Comparison of ENCODE assay signal across 8 cellular contexts in the genomic region with DNA sequence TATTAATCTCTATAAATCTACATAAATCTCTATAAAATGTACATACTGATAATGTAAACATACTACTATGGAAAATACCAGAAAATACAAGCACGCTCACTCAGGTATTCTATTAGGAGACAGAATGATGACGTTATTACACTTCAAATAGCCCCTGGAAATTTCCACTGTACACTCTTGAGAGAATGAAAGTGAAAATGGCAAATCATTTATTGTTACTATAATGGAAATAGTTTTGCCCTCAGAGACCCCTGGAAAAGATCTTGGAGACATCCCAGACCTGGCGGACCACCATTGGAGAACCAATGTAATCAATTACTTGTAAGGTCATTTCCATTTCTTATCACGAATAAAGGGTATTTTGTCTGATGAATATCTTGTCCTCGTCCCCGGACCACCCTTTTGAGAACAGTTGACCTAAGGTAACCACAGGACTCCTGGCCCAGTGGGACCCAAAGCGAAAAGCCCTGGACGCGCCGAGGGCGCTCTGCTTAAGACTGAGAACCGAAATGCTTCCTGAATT. TPM values are rescaled to one million over a fixed set of nuclear protein-coding genes. Genes with fewer than 3 reads are reported as not detected.
DNase-seq lines count a peak whose midpoint lies in the region; ATAC-seq, FAIRE-seq and TF ChIP-seq lines count a peak whose summit lies in the region.

No MANE protein-coding gene starts in this region.

- peak overlapping the region; percentile 82 for H3K4me3 Mint-ChIP-seq in memory B cell

- peak overlapping the region; percentile 53 for H3K27ac Mint-ChIP-seq in memory B cell

- peaks cover 3% of the 10 kb centered on the region for H3K79me2 ChIP-seq in mammary epithelial cell (ENCODE audit: insufficient read depth, low read length)

- H3K4me1 ChIP-seq in mammary epithelial cell (ENCODE audit: insufficient read depth, low read length): peaks cover 10% of the 10 kb centered on the region
- no peaks in the 10 kb centered on the region for H3K4me1 ChIP-seq in urinary bladder (ENCODE audit: insufficient read depth)

- no peaks in the 10 kb centered on the region for H3K9me3 ChIP-seq in mammary epithelial cell (replicated peaks; ENCODE audit: insufficient read depth, low read length)

- no peaks in the 10 kb centered on the region for H3K9me3 Mint-ChIP-seq in memory B cell

- H2AFZ ChIP-seq in mammary epithelial cell (ENCODE audit: low read depth, low read length): peak overlapping the region; percentile 92

- DNase-seq in GM12891 (ENCODE audit: insufficient read length, low spot score) (no peak), M059J (ENCODE audit: low read depth) (peak; percentile 67), mammary epithelial cell (peak; percentile 38), memory B cell (ENCODE audit: low spot score in 2 of 2) (peak in 1 of 2 donors; percentile 37), globus pallidus (ENCODE audit: low spot score) (no peak)
- DNase-seq in activated CD4-positive, alpha-beta T cell treated with anti-CD3 and anti-CD28 coated beads, Interleukin-2, amount 50 U/mL, for 48 hours: no peak

- peak overlapping the region; percentile 82 for H3K4me2 ChIP-seq in mammary epithelial cell (ENCODE audit: insufficient read depth, low read depth, low read length)

- H3K27me3 ChIP-seq in mammary epithelial cell (ENCODE audit: insufficient read depth, low read length): no peaks in the 10 kb centered on the region

- no peak for FAIRE-seq in GM12891 (lab: Jason Lieb, UNC)

- no peak for TF ChIP-seq CTCF in mammary epithelial cell (conservative IDR thresholded peaks at IDR 0.05 in 1 of 2, IDR thresholded peaks at IDR 0.05 in 1 of 2; ENCODE audit: extremely low read depth in 1 of 2, insufficient read depth in 1 of 2, low read depth in 1 of 2, low read length in 2 of 2)

- BruUV-seq in mammary epithelial cell (replicated peaks; lab: Mats Ljungman, UMichigan): TSS peak; percentile 80

- ATAC-seq in GM21576 (IDR thresholded peaks at IDR 0.05; ENCODE audit: unreplicated experiment) (peak; percentile 45), memory B cell (ENCODE audit: low read depth) (peak; percentile 57)

- intact Hi-C loops in mammary epithelial cell (cut with micrococcal nuclease): no loop called here

- H3K36me3 Mint-ChIP-seq in memory B cell: no peaks in the 10 kb centered on the region

- no peaks in the 10 kb centered on the region for H3K36me3 ChIP-seq in mammary epithelial cell (ENCODE audit: insufficient read depth, low read length)
- no peaks in the 10 kb centered on the region for H3K36me3 ChIP-seq in urinary bladder (ENCODE audit: insufficient read depth)

- CTCF ChIA-PET in mammary epithelial cell (lab: Charles Lee; ENCODE audit: low non-redundant PET): no interaction called here

- peak overlapping the region; percentile 84 for H3K9ac ChIP-seq in mammary epithelial cell (ENCODE audit: insufficient read depth, low read length)

- H3K4me3 ChIP-seq in mammary epithelial cell (replicated peaks in 1 of 3; ENCODE audit: insufficient read depth in 1 of 3, low read depth in 2 of 3, low read length in 3 of 3) (peak overlapping the region; percentile 56 to 93 (median 89)), urinary bladder (ENCODE audit: low read depth, low read length) (peak overlapping the region; percentile 52)

- TF ChIP-seq POLR2A in GM12891 (IDR thresholded peaks at IDR 0.05; ENCODE audit: low read depth, low read length): peak; percentile 63

- WGBS in mammary epithelial cell (ENCODE audit: low coverage, missing lambda C conversion rate): 3% methylated on average over 12 of the region's 12 CpGs
- WGBS in urinary bladder: 10% methylated on average over 12 of the region's 12 CpGs

- H3K27ac ChIP-seq in mammary epithelial cell (ENCODE audit: insufficient read depth, low read depth, low read length): peak overlapping the region; percentile 81
- peak overlapping the region; percentile 80 for H3K27ac ChIP-seq in urinary bladder (ENCODE audit: low read depth)

- dilution Hi-C loops in mammary epithelial cell (cut with HindIII; ENCODE audit: low sequenced_read_pairs): no loop called here

- no peaks in the 10 kb centered on the region for H4K20me1 ChIP-seq in mammary epithelial cell (ENCODE audit: insufficient read depth, low read length)

- no peaks in the 10 kb centered on the region for H3K4me1 Mint-ChIP-seq in memory B cell

- in situ Hi-C loops in mammary epithelial cell (cut with MboI; ENCODE audit: low sequenced_read_pairs in 2 of 2): no loop called here

- H3K27me3 Mint-ChIP-seq in memory B cell: peaks cover 12% of the 10 kb centered on the region

TF ChIP-seq in GM12891, 5 proteins besides CTCF, POLR2A, EP300 and RAD21:
- TF ChIP-seq TAF1 (IDR thresholded peaks at IDR 0.05; ENCODE audit: low read depth, low read length): 0 out of 2 replicates have a peak, but pooled peaks have one; percentile 36
- TF ChIP-seq SPI1 (IDR thresholded peaks at IDR 0.05; ENCODE audit: low read depth, low read length): no peak
- TF ChIP-seq PAX5 (IDR thresholded peaks at IDR 0.05; ENCODE audit: insufficient read depth, low read length, severe bottlenecking): no peak

RNA-seq across cellular contexts. Expression of gene PRRG4, which starts 0.5 kb away (rescaled TPM):
- polyA plus RNA-seq in GM12891 (2012; ENCODE audit: low read depth, missing spikeins): 0.42 TPM
- 4.4 and 4.7 TPM in 2 replicates for total RNA-seq in M059J (2014; rRNA removed; shearing (Covaris generic))
- total RNA-seq in mammary epithelial cell: 10 to 100 TPM; 10.3 to 15.2 TPM
- polyA plus RNA-seq in mammary epithelial cell: 7.0 TPM
- 14.9 TPM for polyA minus RNA-seq in mammary epithelial cell
- total RNA-seq in urinary bladder: 5.1 TPM
- 2.1 TPM for polyA plus RNA-seq in urinary bladder

RNA-seq across cellular contexts. Expression of gene CCDC73, which starts 34.8 kb away (rescaled TPM):
- polyA plus RNA-seq in GM12891 (2012; ENCODE audit: low read depth, missing spikeins): 0.17 TPM
- total RNA-seq in M059J (2014; rRNA removed; shearing (Covaris generic)): not detected in 2 replicates
- total RNA-seq in mammary epithelial cell (not detected), urinary bladder (0.05 TPM)
- polyA plus RNA-seq in mammary epithelial cell (not detected), urinary bladder (not detected)
- polyA minus RNA-seq in mammary epithelial cell: not detected

Comparison
In these comparisons a context has a peak if more than half of its experiments do, and no peak if none do; other contexts are left out.
1. DNase-seq: peak in M059J (single experiment) and mammary epithelial cell (single experiment); none in GM12891 (single experiment), globus pallidus (single experiment) and activated CD4-positive, alpha-beta T cell treated with anti-CD3 and anti-CD28 coated beads, Interleukin-2, amount 50 U/mL, for 48 hours (0 of 2).